ENCODE assay signal across 1 cellular context in genomic region chr15:65870889-65871533, GRCh38.
TF ChIP-seq lines count a peak whose summit lies in the region.

No MANE protein-coding gene starts in this region.

TF ChIP-seq in HEK293, 187 proteins besides CTCF, POLR2A, EP300 and RAD21 (continued from another document):
- TF ChIP-seq, protein P1, sequence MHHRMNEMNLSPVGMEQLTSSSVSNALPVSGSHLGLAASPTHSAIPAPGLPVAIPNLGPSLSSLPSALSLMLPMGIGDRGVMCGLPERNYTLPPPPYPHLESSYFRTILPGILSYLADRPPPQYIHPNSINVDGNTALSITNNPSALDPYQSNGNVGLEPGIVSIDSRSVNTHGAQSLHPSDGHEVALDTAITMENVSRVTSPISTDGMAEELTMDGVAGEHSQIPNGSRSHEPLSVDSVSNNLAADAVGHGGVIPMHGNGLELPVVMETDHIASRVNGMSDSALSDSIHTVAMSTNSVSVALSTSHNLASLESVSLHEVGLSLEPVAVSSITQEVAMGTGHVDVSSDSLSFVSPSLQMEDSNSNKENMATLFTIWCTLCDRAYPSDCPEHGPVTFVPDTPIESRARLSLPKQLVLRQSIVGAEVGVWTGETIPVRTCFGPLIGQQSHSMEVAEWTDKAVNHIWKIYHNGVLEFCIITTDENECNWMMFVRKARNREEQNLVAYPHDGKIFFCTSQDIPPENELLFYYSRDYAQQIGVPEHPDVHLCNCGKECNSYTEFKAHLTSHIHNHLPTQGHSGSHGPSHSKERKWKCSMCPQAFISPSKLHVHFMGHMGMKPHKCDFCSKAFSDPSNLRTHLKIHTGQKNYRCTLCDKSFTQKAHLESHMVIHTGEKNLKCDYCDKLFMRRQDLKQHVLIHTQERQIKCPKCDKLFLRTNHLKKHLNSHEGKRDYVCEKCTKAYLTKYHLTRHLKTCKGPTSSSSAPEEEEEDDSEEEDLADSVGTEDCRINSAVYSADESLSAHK (tag by site-specific recombination; IDR thresholded peaks at IDR 0.05): peak; percentile 94
- TF ChIP-seq ZNF112 (tag by site-specific recombination; IDR thresholded peaks at IDR 0.05): no peak
- no peak for TF ChIP-seq ZNF692 (tag by site-specific recombination; IDR thresholded peaks at IDR 0.05)
- peak; percentile 83 for TF ChIP-seq PRDM1 (tag by site-specific recombination; IDR thresholded peaks at IDR 0.05)
- no peak for TF ChIP-seq FEZF1 (tag by site-specific recombination; IDR thresholded peaks at IDR 0.05)
- peak; percentile 85 for TF ChIP-seq ZNF362 (tag by site-specific recombination; IDR thresholded peaks at IDR 0.05)
- no peak for TF ChIP-seq ZNF529 (tag by site-specific recombination; IDR thresholded peaks at IDR 0.05; ENCODE audit: insufficient replicate concordance)
- TF ChIP-seq YY2 (tag by site-specific recombination; IDR thresholded peaks at IDR 0.05): peak; percentile 73
- TF ChIP-seq ZNF777 (tag by site-specific recombination; IDR thresholded peaks at IDR 0.05; ENCODE audit: borderline replicate concordance): no peak
- TF ChIP-seq ZNF292 (tag by site-specific recombination; IDR thresholded peaks at IDR 0.05; ENCODE audit: borderline replicate concordance, low read depth): no peak
- TF ChIP-seq ZNF148 (tag by site-specific recombination; IDR thresholded peaks at IDR 0.05; ENCODE audit: borderline replicate concordance): no peak
- TF ChIP-seq, protein P2, sequence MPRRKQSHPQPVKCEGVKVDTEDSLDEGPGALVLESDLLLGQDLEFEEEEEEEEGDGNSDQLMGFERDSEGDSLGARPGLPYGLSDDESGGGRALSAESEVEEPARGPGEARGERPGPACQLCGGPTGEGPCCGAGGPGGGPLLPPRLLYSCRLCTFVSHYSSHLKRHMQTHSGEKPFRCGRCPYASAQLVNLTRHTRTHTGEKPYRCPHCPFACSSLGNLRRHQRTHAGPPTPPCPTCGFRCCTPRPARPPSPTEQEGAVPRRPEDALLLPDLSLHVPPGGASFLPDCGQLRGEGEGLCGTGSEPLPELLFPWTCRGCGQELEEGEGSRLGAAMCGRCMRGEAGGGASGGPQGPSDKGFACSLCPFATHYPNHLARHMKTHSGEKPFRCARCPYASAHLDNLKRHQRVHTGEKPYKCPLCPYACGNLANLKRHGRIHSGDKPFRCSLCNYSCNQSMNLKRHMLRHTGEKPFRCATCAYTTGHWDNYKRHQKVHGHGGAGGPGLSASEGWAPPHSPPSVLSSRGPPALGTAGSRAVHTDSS (tag by site-specific recombination; IDR thresholded peaks at IDR 0.05): no peak
- TF ChIP-seq ZNF394 (tag by site-specific recombination; IDR thresholded peaks at IDR 0.05; ENCODE audit: borderline replicate concordance): no peak
- 0 out of 2 replicates have a peak, but pooled peaks have one; percentile 5 for TF ChIP-seq ZXDB (tag by site-specific recombination; IDR thresholded peaks at IDR 0.05)
- peak; percentile 43; the same call in 1 of the 2 replicates for TF ChIP-seq ZNF660 (tag by site-specific recombination; IDR thresholded peaks at IDR 0.05)
- TF ChIP-seq ZNF549 (tag by site-specific recombination; IDR thresholded peaks at IDR 0.05): no peak
- no peak for TF ChIP-seq ZBTB20 (tag by site-specific recombination; IDR thresholded peaks at IDR 0.05)
- peak; percentile 70 for TF ChIP-seq OSR2 (tag by site-specific recombination; IDR thresholded peaks at IDR 0.05)
- no peak for TF ChIP-seq SETDB1 (IDR thresholded peaks at IDR 0.05; ENCODE audit: insufficient read length, low read length)
- TF ChIP-seq, protein P3, sequence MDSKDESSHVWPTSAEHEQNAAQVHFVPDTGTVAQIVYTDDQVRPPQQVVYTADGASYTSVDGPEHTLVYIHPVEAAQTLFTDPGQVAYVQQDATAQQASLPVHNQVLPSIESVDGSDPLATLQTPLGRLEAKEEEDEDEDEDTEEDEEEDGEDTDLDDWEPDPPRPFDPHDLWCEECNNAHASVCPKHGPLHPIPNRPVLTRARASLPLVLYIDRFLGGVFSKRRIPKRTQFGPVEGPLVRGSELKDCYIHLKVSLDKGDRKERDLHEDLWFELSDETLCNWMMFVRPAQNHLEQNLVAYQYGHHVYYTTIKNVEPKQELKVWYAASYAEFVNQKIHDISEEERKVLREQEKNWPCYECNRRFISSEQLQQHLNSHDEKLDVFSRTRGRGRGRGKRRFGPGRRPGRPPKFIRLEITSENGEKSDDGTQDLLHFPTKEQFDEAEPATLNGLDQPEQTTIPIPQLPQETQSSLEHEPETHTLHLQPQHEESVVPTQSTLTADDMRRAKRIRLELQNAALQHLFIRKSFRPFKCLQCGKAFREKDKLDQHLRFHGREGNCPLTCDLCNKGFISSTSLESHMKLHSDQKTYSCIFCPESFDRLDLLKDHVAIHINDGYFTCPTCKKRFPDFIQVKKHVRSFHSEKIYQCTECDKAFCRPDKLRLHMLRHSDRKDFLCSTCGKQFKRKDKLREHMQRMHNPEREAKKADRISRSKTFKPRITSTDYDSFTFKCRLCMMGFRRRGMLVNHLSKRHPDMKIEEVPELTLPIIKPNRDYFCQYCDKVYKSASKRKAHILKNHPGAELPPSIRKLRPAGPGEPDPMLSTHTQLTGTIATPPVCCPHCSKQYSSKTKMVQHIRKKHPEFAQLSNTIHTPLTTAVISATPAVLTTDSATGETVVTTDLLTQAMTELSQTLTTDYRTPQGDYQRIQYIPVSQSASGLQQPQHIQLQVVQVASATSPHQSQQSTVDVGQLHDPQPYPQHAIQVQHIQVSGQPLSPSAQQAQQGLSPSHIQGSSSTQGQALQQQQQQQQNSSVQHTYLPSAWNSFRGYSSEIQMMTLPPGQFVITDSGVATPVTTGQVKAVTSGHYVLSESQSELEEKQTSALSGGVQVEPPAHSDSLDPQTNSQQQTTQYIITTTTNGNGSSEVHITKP (tag by site-specific recombination; IDR thresholded peaks at IDR 0.05): peak; percentile 88
- peak; percentile 73 for TF ChIP-seq YY1 (tag by site-specific recombination; IDR thresholded peaks at IDR 0.05)
- no peak for TF ChIP-seq ZNF274 (IDR thresholded peaks at IDR 0.05; ENCODE audit: low read length)
- no peak for TF ChIP-seq ZNF274 (tag by site-specific recombination; IDR thresholded peaks at IDR 0.05; ENCODE audit: borderline replicate concordance)
- TF ChIP-seq, protein P4, sequence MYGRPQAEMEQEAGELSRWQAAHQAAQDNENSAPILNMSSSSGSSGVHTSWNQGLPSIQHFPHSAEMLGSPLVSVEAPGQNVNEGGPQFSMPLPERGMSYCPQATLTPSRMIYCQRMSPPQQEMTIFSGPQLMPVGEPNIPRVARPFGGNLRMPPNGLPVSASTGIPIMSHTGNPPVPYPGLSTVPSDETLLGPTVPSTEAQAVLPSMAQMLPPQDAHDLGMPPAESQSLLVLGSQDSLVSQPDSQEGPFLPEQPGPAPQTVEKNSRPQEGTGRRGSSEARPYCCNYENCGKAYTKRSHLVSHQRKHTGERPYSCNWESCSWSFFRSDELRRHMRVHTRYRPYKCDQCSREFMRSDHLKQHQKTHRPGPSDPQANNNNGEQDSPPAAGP (tag by site-specific recombination; IDR thresholded peaks at IDR 0.05): no peak
- peak; percentile 95 for TF ChIP-seq ZSCAN30 (tag by site-specific recombination; IDR thresholded peaks at IDR 0.05)
